Comparison of ENCODE assay signal across 1 cellular context in genomic region chr7:65771164-65771533, GRCh38.
TF ChIP-seq lines count a peak whose summit lies in the region.

No MANE protein-coding gene starts in this region.

TF ChIP-seq in GM12878, 131 proteins besides CTCF, POLR2A, EP300 and RAD21:
- TF ChIP-seq ZNF687 (IDR thresholded peaks at IDR 0.05) (0 out of 2 replicates have a peak, but pooled peaks have one; percentile 6), IKZF2 (IDR thresholded peaks at IDR 0.05) (0 out of 4 replicates have a peak, but pooled peaks of 1 of the 2 experiments have one; percentile 16), MLLT1 (IDR thresholded peaks at IDR 0.05) (peak; percentile 87), NKRF (conservative IDR thresholded peaks at IDR 0.05) (0 out of 2 replicates have a peak, but pooled peaks have one; percentile 19)
